Comparison of ENCODE assay signal across 9 cellular contexts in genomic region chr12:109947511-109947910, GRCh38. TPM values are rescaled to one million over a fixed set of nuclear protein-coding genes. Genes with fewer than 3 reads are reported as not detected.
DNase-seq lines count a peak whose midpoint lies in the region; ATAC-seq and TF ChIP-seq lines count a peak whose summit lies in the region.
"Had no signal": no experiment of that assay in that cellular context is flagged by ENCODE, and none has a peak within 500 bp of the region (broad histone marks: within the 10 kb centered on the region; RNA-seq: fewer than 3 reads in every experiment).

No MANE protein-coding gene starts in this region.

- no peaks in the 10 kb centered on the region for H3K9me3 Mint-ChIP-seq in T-helper 2 cell treated with Interferon-gamma antibody and Interleukin-4, amounts not matched to agents 5 μg/mL and 100 μg/mL, for 36 hours
- H3K9me3 Mint-ChIP-seq in stimulated activated effector memory CD8-positive, alpha-beta T cell treated with anti-CD3 and anti-CD28 coated beads, Interleukin-12 subunit alpha, Interleukin-12 subunit beta, amount 100 ng/mL, for 72 hours = no peaks in the 10 kb centered on the region

- H3K4me1 Mint-ChIP-seq in T-helper 2 cell treated with Interferon-gamma antibody and Interleukin-4, amounts not matched to agents 5 μg/mL and 100 μg/mL, for 36 hours (ENCODE audit: low read depth) = peaks cover 26% of the 10 kb centered on the region
- H3K4me1 Mint-ChIP-seq in T-helper 17 cell = peaks cover 33% of the 10 kb centered on the region
- peaks cover 33% of the 10 kb centered on the region for H3K4me1 Mint-ChIP-seq in stimulated activated effector memory CD8-positive, alpha-beta T cell treated with anti-CD3 and anti-CD28 coated beads, Interleukin-12 subunit alpha, Interleukin-12 subunit beta, amount 100 ng/mL, for 72 hours

- TF ChIP-seq CTCF in fibroblast of the aortic adventitia (IDR thresholded peaks at IDR 0.05; ENCODE audit: insufficient read depth, low read length) (no peak), lower leg skin (IDR thresholded peaks at IDR 0.05) (no peak)

- no peaks in the 10 kb centered on the region for H3K9me3 ChIP-seq in T-helper 17 cell (ENCODE audit: control insufficient read depth, low read length, poor library complexity, severe bottlenecking)
- H3K9me3 ChIP-seq: A549 had no signal

- no peak for DNase-seq in T-helper 2 cell treated with Interferon-gamma antibody and Interleukin-4, amounts not matched to agents 5 μg/mL and 100 μg/mL, for 36 hours (ENCODE audit: low spot score)
- DNase-seq in T-helper 2 cell = no peak
- no peak for DNase-seq in T-helper 17 cell
- DNase-seq in fibroblast of the aortic adventitia (ENCODE audit: low read depth) = peak; percentile 79
- no peak for DNase-seq in stimulated activated effector memory CD8-positive, alpha-beta T cell treated with anti-CD3 and anti-CD28 coated beads, Interleukin-12 subunit alpha, Interleukin-12 subunit beta, amount 100 ng/mL, for 72 hours (ENCODE audit: low spot score in 2 of 2)
- no peak for DNase-seq in NCI-H524 treated with DMSO at 0.1 percent for 48 hours (lab: John Stamatoyannopoulos, UW)
- DNase-seq in lower leg skin (ENCODE audit: low spot score in 2 of 2) = no peak
- no peak for DNase-seq in occipital lobe (lab: John Stamatoyannopoulos, UW)

- H3K4me3 Mint-ChIP-seq in T-helper 2 cell treated with Interferon-gamma antibody and Interleukin-4, amounts not matched to agents 5 μg/mL and 100 μg/mL, for 36 hours = peak overlapping the region; percentile 53
- no peak overlapping the region for H3K4me3 Mint-ChIP-seq in T-helper 17 cell
- no peak overlapping the region for H3K4me3 Mint-ChIP-seq in stimulated activated effector memory CD8-positive, alpha-beta T cell treated with anti-CD3 and anti-CD28 coated beads, Interleukin-12 subunit alpha, Interleukin-12 subunit beta, amount 100 ng/mL, for 72 hours

- 47 to 48% methylated on average over 3 of the region's 3 CpGs for WGBS in lower leg skin, 2 donors

- TF ChIP-seq POLR2A in lower leg skin (IDR thresholded peaks at IDR 0.05) = no peak

- peak overlapping the region; percentile 24 for H3K27ac Mint-ChIP-seq in T-helper 2 cell treated with Interferon-gamma antibody and Interleukin-4, amounts not matched to agents 5 μg/mL and 100 μg/mL, for 36 hours
- peak overlapping the region; percentile 88 for H3K27ac Mint-ChIP-seq in T-helper 17 cell
- H3K27ac Mint-ChIP-seq in stimulated activated effector memory CD8-positive, alpha-beta T cell treated with anti-CD3 and anti-CD28 coated beads, Interleukin-12 subunit alpha, Interleukin-12 subunit beta, amount 100 ng/mL, for 72 hours = peak overlapping the region; percentile 81

- peaks cover 70% of the 10 kb centered on the region for H3K36me3 Mint-ChIP-seq in T-helper 2 cell treated with Interferon-gamma antibody and Interleukin-4, amounts not matched to agents 5 μg/mL and 100 μg/mL, for 36 hours (ENCODE audit: low read depth)
- peaks cover 11% of the 10 kb centered on the region for H3K36me3 Mint-ChIP-seq in T-helper 17 cell (ENCODE audit: low read depth)
- H3K36me3 Mint-ChIP-seq in stimulated activated effector memory CD8-positive, alpha-beta T cell treated with anti-CD3 and anti-CD28 coated beads, Interleukin-12 subunit alpha, Interleukin-12 subunit beta, amount 100 ng/mL, for 72 hours = peaks cover 99% of the 10 kb centered on the region

- no peak for ATAC-seq in T-helper 17 cell
- no peak for ATAC-seq in stimulated activated effector memory CD8-positive, alpha-beta T cell treated with anti-CD3 and anti-CD28 coated beads, Interleukin-12 subunit alpha, Interleukin-12 subunit beta, amount 100 ng/mL, for 72 hours
- ATAC-seq: A549 had no signal

- H3K4me3 ChIP-seq in fibroblast of the aortic adventitia (ENCODE audit: low read depth, low read length) (no peak overlapping the region), lower leg skin (ENCODE audit: low read depth, poor library complexity, severe bottlenecking) (no peak overlapping the region)
- H3K4me3 ChIP-seq: A549 had no signal

- no peaks in the 10 kb centered on the region for H3K27me3 Mint-ChIP-seq in T-helper 2 cell treated with Interferon-gamma antibody and Interleukin-4, amounts not matched to agents 5 μg/mL and 100 μg/mL, for 36 hours (ENCODE audit: low read depth)
- no peaks in the 10 kb centered on the region for H3K27me3 Mint-ChIP-seq in T-helper 17 cell

- intact Hi-C loops in lower leg skin (cut with DNase I; ENCODE audit: low total_unique reads) = no loop called here

RNA-seq across cellular contexts. Expression of gene TCHP, which starts 47.4 kb away (rescaled TPM):
- total RNA-seq in T-helper 17 cell = 10 to 100 TPM; 17.6 to 18.7 TPM
- total RNA-seq in fibroblast of the aortic adventitia (ENCODE audit: low replicate concordance) = 8.4 and 11.5 TPM in 2 replicates
- 10 to 100 TPM; 28.3 to 61.5 (median 36.3) TPM for total RNA-seq in lower leg skin
- total RNA-seq in occipital lobe = 6.2 TPM

RNA-seq across cellular contexts. Expression of gene GIT2, which starts 48.7 kb away (rescaled TPM):
- total RNA-seq in T-helper 17 cell (10 to 100 TPM; 84.9 to 95.9 TPM), fibroblast of the aortic adventitia (ENCODE audit: low replicate concordance) (23.6 and 50.8 TPM in 2 replicates), lower leg skin (10 to 100 TPM; 25.2 to 31.8 (median 28.5) TPM), occipital lobe (27.8 TPM)

RNA-seq across cellular contexts. Expression of gene ANKRD13A, which starts 51.7 kb away (rescaled TPM):
- 10 to 100 TPM; 78.8 to 87.5 TPM for total RNA-seq in T-helper 17 cell
- 66.6 and 91.5 TPM in 2 replicates for total RNA-seq in fibroblast of the aortic adventitia (ENCODE audit: low replicate concordance)
- total RNA-seq in lower leg skin = 100 to 1,000 TPM in 3 of 4 donors, 10 to 100 TPM in 1; 97.7 to 184 (median 143) TPM
- 20.6 TPM for total RNA-seq in occipital lobe

Comparison
In these comparisons a context has a peak if more than half of its experiments do, and no peak if none do; other contexts are left out.
1. H3K27ac Mint-ChIP-seq: peak in every context shown above with its lines; median percentile 88 in T-helper 17 cell; 81 in stimulated activated effector memory CD8-positive, alpha-beta T cell treated with anti-CD3 and anti-CD28 coated beads, Interleukin-12 subunit alpha, Interleukin-12 subunit beta, amount 100 ng/mL, for 72 hours; 24 in T-helper 2 cell treated with Interferon-gamma antibody and Interleukin-4, amounts not matched to agents 5 μg/mL and 100 μg/mL, for 36 hours.